36 cellular contexts compared by ENCODE assay signal in genomic region chr1:67133177-67133576, GRCh38. TPM values are rescaled to one million over a fixed set of nuclear protein-coding genes. Genes with fewer than 3 reads are reported as not detected.
"Had no signal": no experiment of that assay in that cellular context is flagged by ENCODE, and none has a peak within 500 bp of the region (broad histone marks: within the 10 kb centered on the region; RNA-seq: fewer than 3 reads in every experiment).

No MANE protein-coding gene starts in this region.

- H3K27me3 Mint-ChIP-seq: activated B cell treated with CpG ODN at 0.5 μM for 24 hours; activated naive CD8-positive, alpha-beta T cell had no signal

- H3K27ac ChIP-seq: epithelial cell of prostate, foreskin keratinocyte, gastrocnemius medialis, heart left ventricle, WERI-Rb-1 had no signal

- H3K27ac Mint-ChIP-seq: activated B cell treated with CpG ODN at 0.5 μM for 24 hours; activated CD4-positive, alpha-beta memory T cell treated with anti-CD3 and anti-CD28 coated beads, Interleukin-2, amount 10 ng/mL, durations not matched to agents 7 days and 5 days; activated CD4-positive, alpha-beta T cell treated with anti-CD3 and anti-CD28 coated beads, Interleukin-2, amount 10 ng/mL, durations not matched to agents 7 days and 5 days; activated naive CD8-positive, alpha-beta T cell; activated T-cell treated with anti-CD3 and anti-CD28 coated beads, Interleukin-2, amount 50 U/mL, for 24 hours; activated T-helper 17 cell treated with anti-CD3 and anti-CD28 coated beads, Interleukin-2, amount 50 U/mL, for 72 hours; effector memory CD8-positive, alpha-beta T cell; T-helper 17 cell; T-helper 2 cell treated with Interferon-gamma antibody and Interleukin-4, amounts not matched to agents 5 μg/mL and 100 μg/mL, for 36 hours had no signal

- DNase-seq: activated B cell treated with CpG ODN at 0.5 μM for 24 hours; activated CD4-positive, alpha-beta memory T cell treated with anti-CD3 and anti-CD28 coated beads, Interleukin-2, amount 10 ng/mL, durations not matched to agents 7 days and 5 days; activated CD4-positive, alpha-beta T cell treated with anti-CD3 and anti-CD28 coated beads, Interleukin-2, amount 10 ng/mL, durations not matched to agents 7 days and 5 days; activated CD4-positive, alpha-beta T cell treated with anti-CD3 and anti-CD28 coated beads, Interleukin-2, amount 50 U/mL, for 4 hours; activated CD8-positive, alpha-beta memory T cell treated with anti-CD3 and anti-CD28 coated beads, Interleukin-2, amount 50 U/mL, for 48 hours; activated effector memory CD4-positive, alpha-beta T cell treated with Interleukin-2 at 50 U/mL for 16 hours; activated gamma-delta T cell treated with Interleukin-2 at 50 U/mL for 16 hours; activated naive CD4-positive, alpha-beta T cell treated with anti-CD3 and anti-CD28 coated beads, Interleukin-2, amount 50 U/mL, for 16 hours; activated naive CD4-positive, alpha-beta T cell treated with Interleukin-2 at 50 U/mL for 16 hours; activated T-cell treated with anti-CD3 and anti-CD28 coated beads for 4 hours; activated T-cell treated with anti-CD3 and anti-CD28 coated beads, Interleukin-2, amount 50 U/mL, for 24 hours; amniotic stem cell; anterior cingulate cortex; caudate nucleus; cortex of kidney; dermis blood vessel endothelial cell; effector CD4-positive, alpha-beta T cell; effector memory CD8-positive, alpha-beta T cell; foreskin keratinocyte; gastrocnemius medialis; glutamatergic neuron; heart left ventricle; T-helper 1 cell; T-helper 17 cell; T1000; WERI-Rb-1 had no signal

- H3K27me3 ChIP-seq: foreskin keratinocyte, gastrocnemius medialis had no signal

- H3K9me3 ChIP-seq: gastrocnemius medialis, heart left ventricle had no signal

- ATAC-seq: activated CD4-positive, CD25-positive, alpha-beta regulatory T cell treated with anti-CD3 and anti-CD28 coated beads, Interleukin-2, amount 50 U/mL, for 24 hours; activated T-helper 17 cell treated with anti-CD3 and anti-CD28 coated beads, Interleukin-2, amount 50 U/mL, for 72 hours; effector memory CD8-positive, alpha-beta T cell; esophagus mucosa; foreskin keratinocyte; gastrocnemius medialis; heart left ventricle; T-helper 17 cell had no signal

- H3K4me3 ChIP-seq: gastrocnemius medialis, heart left ventricle had no signal

- H3K36me3 ChIP-seq: gastrocnemius medialis, heart left ventricle, WERI-Rb-1 had no signal

- H3K36me3 Mint-ChIP-seq: activated naive CD8-positive, alpha-beta T cell had no signal

- H3K4me3 Mint-ChIP-seq: activated B cell treated with CpG ODN at 0.5 μM for 24 hours; activated CD4-positive, alpha-beta memory T cell treated with anti-CD3 and anti-CD28 coated beads, Interleukin-2, amount 10 ng/mL, durations not matched to agents 7 days and 5 days; activated CD4-positive, alpha-beta T cell treated with anti-CD3 and anti-CD28 coated beads, Interleukin-2, amount 10 ng/mL, durations not matched to agents 7 days and 5 days; activated naive CD8-positive, alpha-beta T cell; activated T-cell treated with anti-CD3 and anti-CD28 coated beads, Interleukin-2, amount 50 U/mL, for 24 hours; activated T-helper 17 cell treated with anti-CD3 and anti-CD28 coated beads, Interleukin-2, amount 50 U/mL, for 72 hours; effector memory CD8-positive, alpha-beta T cell; T-helper 17 cell; T-helper 2 cell treated with Interferon-gamma antibody and Interleukin-4, amounts not matched to agents 5 μg/mL and 100 μg/mL, for 36 hours had no signal

- H3K9me3 Mint-ChIP-seq: activated B cell treated with CpG ODN at 0.5 μM for 24 hours; activated CD4-positive, alpha-beta memory T cell treated with anti-CD3 and anti-CD28 coated beads, Interleukin-2, amount 10 ng/mL, durations not matched to agents 7 days and 5 days; activated CD4-positive, alpha-beta T cell treated with anti-CD3 and anti-CD28 coated beads, Interleukin-2, amount 10 ng/mL, durations not matched to agents 7 days and 5 days; activated T-cell treated with anti-CD3 and anti-CD28 coated beads, Interleukin-2, amount 50 U/mL, for 24 hours; activated T-helper 17 cell treated with anti-CD3 and anti-CD28 coated beads, Interleukin-2, amount 50 U/mL, for 72 hours; effector memory CD8-positive, alpha-beta T cell; T-helper 2 cell treated with Interferon-gamma antibody and Interleukin-4, amounts not matched to agents 5 μg/mL and 100 μg/mL, for 36 hours had no signal

- H3K4me1 ChIP-seq: foreskin keratinocyte had no signal

RNA-seq across cellular contexts. Expression of gene C1orf141, which starts 1.6 kb away (rescaled TPM):
- total RNA-seq: activated B cell treated with CpG ODN at 0.5 μM for 24 hours; activated CD4-positive, alpha-beta memory T cell treated with anti-CD3 and anti-CD28 coated beads, Interleukin-2, amount 10 ng/mL, durations not matched to agents 7 days and 5 days; activated CD4-positive, alpha-beta T cell treated with anti-CD3 and anti-CD28 coated beads, Interleukin-2, amount 10 ng/mL, durations not matched to agents 7 days and 5 days; astrocyte; chondrocyte; dermis blood vessel endothelial cell; endothelial cell of umbilical vein; esophagus mucosa; foreskin keratinocyte; gastrocnemius medialis; heart left ventricle; T-helper 17 cell had no signal
- polyA plus RNA-seq: adipose tissue, endothelial cell of umbilical vein, foreskin keratinocyte, heart left ventricle had no signal

RNA-seq across cellular contexts. Expression of gene IL23R, which starts 33.1 kb away (rescaled TPM):
- total RNA-seq: activated B cell treated with CpG ODN at 0.5 μM for 24 hours, astrocyte, chondrocyte, dermis blood vessel endothelial cell, endothelial cell of umbilical vein, foreskin keratinocyte, gastrocnemius medialis, heart left ventricle had no signal
- polyA plus RNA-seq: adipose tissue, endothelial cell of umbilical vein, foreskin keratinocyte, heart left ventricle had no signal
